1 cellular context compared by ENCODE assay signal in the genomic region with DNA sequence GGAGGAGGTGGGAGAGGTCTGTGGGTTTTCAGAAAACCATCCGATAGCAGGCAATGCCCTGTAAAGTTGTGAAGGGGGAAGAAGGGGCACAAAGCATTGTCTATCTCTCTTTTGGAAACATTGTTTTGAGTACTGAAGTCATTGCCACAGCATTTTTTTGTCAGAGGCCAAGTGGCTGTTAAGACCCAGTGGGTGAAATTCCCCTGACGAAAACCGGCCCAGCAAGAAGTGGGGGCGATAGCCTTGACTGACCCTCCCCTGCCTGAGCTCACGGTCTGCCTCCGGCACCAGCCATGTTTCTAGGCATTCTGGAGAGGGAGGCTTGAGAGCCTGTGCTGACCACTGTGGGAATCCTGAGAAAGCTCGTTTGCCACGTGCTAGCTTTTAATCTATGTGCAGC.
TF ChIP-seq lines count a peak whose summit lies in the region.

No MANE protein-coding gene starts in this region.

TF ChIP-seq in GM23338, 12 proteins besides CTCF, POLR2A, EP300 and RAD21 (continued from another document):
- no peak for TF ChIP-seq ZNF462 (CRISPR knock-in tag; IDR thresholded peaks at IDR 0.05)
- TF ChIP-seq STAT1 (IDR thresholded peaks at IDR 0.05; ENCODE audit: unreplicated experiment), result no peak
- no peak for TF ChIP-seq POLR2AphosphoS5 (IDR thresholded peaks at IDR 0.05; ENCODE audit: low read depth)
- no peak for TF ChIP-seq EZH2phosphoT487 (IDR thresholded peaks at IDR 0.05; ENCODE audit: unreplicated experiment)
- TF ChIP-seq REST (IDR thresholded peaks at IDR 0.05; ENCODE audit: unreplicated experiment), result no peak
- TF ChIP-seq EZH2 (IDR thresholded peaks at IDR 0.05; ENCODE audit: low read depth, unreplicated experiment), result no peak
- no peak for TF ChIP-seq NANOG (IDR thresholded peaks at IDR 0.05; ENCODE audit: borderline replicate concordance)
- no peak for TF ChIP-seq JUNB (IDR thresholded peaks at IDR 0.05; ENCODE audit: unreplicated experiment)
- no peak for TF ChIP-seq ZNF331 (CRISPR knock-in tag; IDR thresholded peaks at IDR 0.05; ENCODE audit: low read depth)
